8 cellular contexts compared by ENCODE assay signal in genomic region chr2:224583033-224583432, GRCh38. TPM values are rescaled to one million over a fixed set of nuclear protein-coding genes. Genes with fewer than 3 reads are reported as not detected.
DNase-seq lines count a peak whose midpoint lies in the region; FAIRE-seq and TF ChIP-seq lines count a peak whose summit lies in the region.
"Not testable (repeated sequence)": the region's sequence is repeated elsewhere in the genome, so short reads cannot be mapped to it uniquely, and the experiment has no call there.

No MANE protein-coding gene starts in this region.

- not testable (repeated sequence) for H3K27ac ChIP-seq in CD4-positive, alpha-beta memory T cell (ENCODE audit: low read depth, low read length); astrocyte (ENCODE audit: low read depth, low read length); kidney (ENCODE audit: low read depth in 2 of 2, low read length in 2 of 2); osteoblast (ENCODE audit: low read depth, low read length); suprapubic skin

- not testable (repeated sequence) for FAIRE-seq in astrocyte (lab: Jason Lieb, UNC); kidney (lab: Jason Lieb, UNC)

- not testable (repeated sequence) for H3K9me3 ChIP-seq in CD4-positive, alpha-beta memory T cell (ENCODE audit: control insufficient read depth in 1 of 2, low read length in 2 of 2); astrocyte (ENCODE audit: insufficient read depth, low read depth, low read length); kidney (ENCODE audit: control insufficient read depth in 1 of 2, low read length in 2 of 2); osteoblast (ENCODE audit: low read depth, low read length); suprapubic skin

- TF ChIP-seq POLR2A in suprapubic skin (IDR thresholded peaks at IDR 0.05): not testable (repeated sequence)

- TF ChIP-seq CTCF in WI38 (IDR thresholded peaks at IDR 0.05; ENCODE audit: low read depth, low read length); astrocyte (IDR thresholded peaks at IDR 0.05; ENCODE audit: insufficient read depth, low read depth, low read length); epithelial cell of esophagus (IDR thresholded peaks at IDR 0.05; ENCODE audit: insufficient read depth, low read depth, low read length, missing control alignments); kidney (IDR thresholded peaks at IDR 0.05; ENCODE audit: borderline replicate concordance, extremely low read depth, insufficient read depth); osteoblast (IDR thresholded peaks at IDR 0.05; ENCODE audit: extremely low read depth, low read depth, low read length); suprapubic skin (IDR thresholded peaks at IDR 0.05): not testable (repeated sequence)

- not testable (repeated sequence) for H2AFZ ChIP-seq in astrocyte (ENCODE audit: low read depth, low read length); osteoblast (ENCODE audit: low read length)

- 94% methylated on average over 14 of the region's 14 CpGs for WGBS in suprapubic skin

- DNase-seq in CD4-positive, alpha-beta memory T cell; Jurkat, Clone E6-1 (ENCODE audit: low read depth, low spot score); astrocyte (ENCODE audit: low read depth); epithelial cell of esophagus (ENCODE audit: low read depth); kidney; osteoblast (ENCODE audit: insufficient read length, low spot score, missing footprints); suprapubic skin (ENCODE audit: low spot score in 2 of 2): not testable (repeated sequence)

- intact Hi-C loops in CD4-positive, alpha-beta memory T cell (cut with micrococcal nuclease); kidney (cut with DNase I): not testable (repeated sequence)

- H3K79me2 ChIP-seq in astrocyte (ENCODE audit: insufficient read depth, low read length) (peaks cover 68% of the 10 kb centered on the region), osteoblast (ENCODE audit: insufficient read depth, low read length) (peaks cover 67% of the 10 kb centered on the region)

- POLR2A ChIA-PET in CD4-positive, alpha-beta memory T cell (lab: Charles Lee; ENCODE audit: partially characterized antibody): interaction anchor here (3.4 kb wide), 1 partner anchor 8 kb away, joined by 30 read pairs; no protein-coding TSS in a partner anchor

- CTCF ChIA-PET in CD4-positive, alpha-beta memory T cell (lab: Charles Lee; ENCODE audit: partially characterized antibody): not testable (repeated sequence)

- not testable (repeated sequence) for TF ChIP-seq EP300 in suprapubic skin (IDR thresholded peaks at IDR 0.05)

- H3K9ac ChIP-seq in astrocyte (ENCODE audit: low read length); kidney (ENCODE audit: low read length in 2 of 2): not testable (repeated sequence)

- H3K4me3 Mint-ChIP-seq in CD4-positive, alpha-beta memory T cell: peak overlapping the region; percentile 93 to 99 (median 97)
- H3K4me3 Mint-ChIP-seq in astrocyte (ENCODE audit: unreplicated experiment): peak overlapping the region; percentile 100

- peaks cover 12 to 26% of the 10 kb centered on the region in 2 donors for H3K36me3 Mint-ChIP-seq in CD4-positive, alpha-beta memory T cell
- H3K36me3 Mint-ChIP-seq in astrocyte (ENCODE audit: low read depth, unreplicated experiment): not testable (repeated sequence)

- peak overlapping the region in 1 of 2 donors; percentile 93 for H3K4me3 ChIP-seq in CD4-positive, alpha-beta memory T cell (ENCODE audit: low read length in 2 of 2)
- H3K4me3 ChIP-seq in Jurkat, Clone E6-1 (ENCODE audit: low read length): peak overlapping the region; percentile 88; the same call in 1 of the 2 replicates
- H3K4me3 ChIP-seq in WI38 (ENCODE audit: low read depth, low read length): peak overlapping the region; percentile 96
- peak overlapping the region; percentile 98 for H3K4me3 ChIP-seq in astrocyte (ENCODE audit: insufficient read depth, low read depth, low read length)
- peak overlapping the region; percentile 84 for H3K4me3 ChIP-seq in epithelial cell of esophagus (ENCODE audit: low read length)
- peak overlapping the region; percentile 67 to 94 for H3K4me3 ChIP-seq in kidney (ENCODE audit: low read length in 2 of 2)
- peak overlapping the region; percentile 86 for H3K4me3 ChIP-seq in osteoblast (ENCODE audit: insufficient read depth, low read length)
- H3K4me3 ChIP-seq in suprapubic skin: peak overlapping the region; percentile 73

- not testable (repeated sequence) for H3K27me3 Mint-ChIP-seq in CD4-positive, alpha-beta memory T cell; astrocyte (ENCODE audit: low read depth, unreplicated experiment)

- peaks cover 34 to 70% (median 54%) of the 10 kb centered on the region in 4 donors for H3K4me1 Mint-ChIP-seq in CD4-positive, alpha-beta memory T cell
- peaks cover 18% of the 10 kb centered on the region for H3K4me1 Mint-ChIP-seq in astrocyte (ENCODE audit: low read depth, unreplicated experiment)

- not testable (repeated sequence) for H3K36me3 ChIP-seq in CD4-positive, alpha-beta memory T cell (ENCODE audit: insufficient read depth, low read length); astrocyte (ENCODE audit: insufficient read depth, low read length); kidney (ENCODE audit: control insufficient read depth in 1 of 2, insufficient read depth in 2 of 2, low read length in 2 of 2); osteoblast (ENCODE audit: insufficient read depth, low read length); suprapubic skin

- H4K20me1 ChIP-seq in astrocyte (ENCODE audit: insufficient read depth, low read length) (peaks cover 63% of the 10 kb centered on the region), osteoblast (ENCODE audit: insufficient read depth, low read length) (peaks cover 60% of the 10 kb centered on the region)

- H3K9me3 Mint-ChIP-seq in CD4-positive, alpha-beta memory T cell; astrocyte (ENCODE audit: unreplicated experiment): not testable (repeated sequence)

- H3K4me2 ChIP-seq in astrocyte (ENCODE audit: low read length) (peak overlapping the region; percentile 96), osteoblast (ENCODE audit: insufficient read depth, low read length) (peak overlapping the region; percentile 72)

- peak overlapping the region in 1 of 7 donors; percentile 89 for H3K27ac Mint-ChIP-seq in CD4-positive, alpha-beta memory T cell
- not testable (repeated sequence) for H3K27ac Mint-ChIP-seq in astrocyte (ENCODE audit: unreplicated experiment)

- peaks cover 67% of the 10 kb centered on the region for H3K4me1 ChIP-seq in CD4-positive, alpha-beta memory T cell (ENCODE audit: insufficient read depth, low read length)
- not testable (repeated sequence) for H3K4me1 ChIP-seq in astrocyte (ENCODE audit: insufficient read depth, low read length); kidney (ENCODE audit: control insufficient read depth in 1 of 2, insufficient read depth in 1 of 2, low read depth in 1 of 2, low read length in 2 of 2); osteoblast (ENCODE audit: insufficient read depth, low read length)
- peaks cover 60% of the 10 kb centered on the region for H3K4me1 ChIP-seq in suprapubic skin

- H3K27me3 ChIP-seq in CD4-positive, alpha-beta memory T cell (ENCODE audit: insufficient read depth, low read length); astrocyte (ENCODE audit: insufficient read depth, low read length); osteoblast (ENCODE audit: insufficient read depth, low read length); suprapubic skin: not testable (repeated sequence)

RNA-seq across cellular contexts. Expression of gene CUL3, which starts 2.1 kb away (rescaled TPM):
- total RNA-seq in CD4-positive, alpha-beta memory T cell: 10 to 100 TPM; 83.4 to 85.3 TPM
- 10 to 100 TPM; 12.4 to 63.2 TPM for polyA plus RNA-seq in CD4-positive, alpha-beta memory T cell
- 71.5 TPM for polyA plus RNA-seq in Jurkat, Clone E6-1 (2012; ENCODE audit: insufficient read depth, insufficient read length)
- total RNA-seq in astrocyte: 78.2 and 95.5 TPM in 2 replicates
- total RNA-seq in kidney: 78.5 TPM
- 81.2 TPM for polyA plus RNA-seq in kidney (ENCODE audit: insufficient read depth, low read depth, low replicate concordance)
- total RNA-seq in osteoblast: 59.5 and 64.4 TPM in 2 replicates
- 10 to 100 TPM; 68.9 to 88.4 (median 77.7) TPM for total RNA-seq in suprapubic skin
